1 cellular context compared by ENCODE assay signal in the genomic region with DNA sequence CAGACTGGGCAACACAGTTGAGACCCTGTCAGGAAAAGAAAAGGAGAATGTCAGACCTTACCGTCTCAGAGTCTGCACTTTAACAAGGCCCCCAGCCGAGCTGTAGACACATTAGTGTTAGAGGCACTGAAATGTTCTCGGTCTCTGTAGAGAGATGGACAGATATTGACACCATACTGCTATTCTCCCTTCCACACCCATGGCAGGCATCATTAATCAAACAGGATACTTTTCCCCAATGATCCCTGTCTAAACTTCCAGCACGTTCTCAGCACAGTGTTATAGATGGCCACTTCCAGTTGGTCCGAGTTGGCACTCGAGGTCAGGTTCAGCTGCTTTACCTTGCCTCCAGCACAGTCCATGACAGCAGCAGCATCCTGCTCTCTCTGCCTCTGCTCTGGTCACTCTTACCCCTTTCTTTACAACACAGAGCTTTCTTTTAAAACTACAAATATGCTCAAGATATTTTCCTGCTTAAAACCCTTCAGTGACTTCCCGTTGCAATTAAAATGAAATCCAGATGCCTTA.
TF ChIP-seq lines count a peak whose summit lies in the region.

No MANE protein-coding gene starts in this region.

TF ChIP-seq in K562, 482 proteins besides CTCF, POLR2A, EP300 and RAD21:
- TF ChIP-seq FOS (IDR thresholded peaks at IDR 0.05; ENCODE audit: extremely low read depth, insufficient read length) (no peak), ZNF23 (CRISPR knock-in tag; IDR thresholded peaks at IDR 0.05) (0 out of 2 replicates have a peak, but pooled peaks have one; percentile 56), RBM25 (IDR thresholded peaks at IDR 0.05; ENCODE audit: low read depth, low read length, severe bottlenecking) (no peak), CHD2 (IDR thresholded peaks at IDR 0.05; ENCODE audit: low read depth, low read length) (no peak), ERF (CRISPR knock-in tag; IDR thresholded peaks at IDR 0.05) (no peak), ZNF282 (CRISPR knock-in tag; IDR thresholded peaks at IDR 0.05) (no peak), ELF4 (CRISPR knock-in tag; IDR thresholded peaks at IDR 0.05) (no peak), ZNF764 (CRISPR knock-in tag; IDR thresholded peaks at IDR 0.05; ENCODE audit: low read depth) (no peak), ZBTB17 (CRISPR knock-in tag; IDR thresholded peaks at IDR 0.05) (peak; percentile 87), BDP1 (IDR thresholded peaks at IDR 0.05; ENCODE audit: insufficient read depth, insufficient read length) (no peak)
- TF ChIP-seq, protein P1, sequence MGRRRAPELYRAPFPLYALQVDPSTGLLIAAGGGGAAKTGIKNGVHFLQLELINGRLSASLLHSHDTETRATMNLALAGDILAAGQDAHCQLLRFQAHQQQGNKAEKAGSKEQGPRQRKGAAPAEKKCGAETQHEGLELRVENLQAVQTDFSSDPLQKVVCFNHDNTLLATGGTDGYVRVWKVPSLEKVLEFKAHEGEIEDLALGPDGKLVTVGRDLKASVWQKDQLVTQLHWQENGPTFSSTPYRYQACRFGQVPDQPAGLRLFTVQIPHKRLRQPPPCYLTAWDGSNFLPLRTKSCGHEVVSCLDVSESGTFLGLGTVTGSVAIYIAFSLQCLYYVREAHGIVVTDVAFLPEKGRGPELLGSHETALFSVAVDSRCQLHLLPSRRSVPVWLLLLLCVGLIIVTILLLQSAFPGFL (CRISPR knock-in tag; IDR thresholded peaks at IDR 0.05), result no peak
- TF ChIP-seq, protein P2, sequence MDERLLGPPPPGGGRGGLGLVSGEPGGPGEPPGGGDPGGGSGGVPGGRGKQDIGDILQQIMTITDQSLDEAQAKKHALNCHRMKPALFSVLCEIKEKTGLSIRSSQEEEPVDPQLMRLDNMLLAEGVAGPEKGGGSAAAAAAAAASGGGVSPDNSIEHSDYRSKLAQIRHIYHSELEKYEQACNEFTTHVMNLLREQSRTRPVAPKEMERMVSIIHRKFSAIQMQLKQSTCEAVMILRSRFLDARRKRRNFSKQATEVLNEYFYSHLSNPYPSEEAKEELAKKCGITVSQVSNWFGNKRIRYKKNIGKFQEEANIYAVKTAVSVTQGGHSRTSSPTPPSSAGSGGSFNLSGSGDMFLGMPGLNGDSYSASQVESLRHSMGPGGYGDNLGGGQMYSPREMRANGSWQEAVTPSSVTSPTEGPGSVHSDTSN (CRISPR knock-in tag; IDR thresholded peaks at IDR 0.05; ENCODE audit: low read depth), result no peak
- TF ChIP-seq, protein P2 (tag; conservative IDR thresholded peaks at IDR 0.05; ENCODE audit: low read depth), result 0 out of 2 replicates have a peak, but pooled peaks have one; percentile 6
- TF ChIP-seq, protein P3, sequence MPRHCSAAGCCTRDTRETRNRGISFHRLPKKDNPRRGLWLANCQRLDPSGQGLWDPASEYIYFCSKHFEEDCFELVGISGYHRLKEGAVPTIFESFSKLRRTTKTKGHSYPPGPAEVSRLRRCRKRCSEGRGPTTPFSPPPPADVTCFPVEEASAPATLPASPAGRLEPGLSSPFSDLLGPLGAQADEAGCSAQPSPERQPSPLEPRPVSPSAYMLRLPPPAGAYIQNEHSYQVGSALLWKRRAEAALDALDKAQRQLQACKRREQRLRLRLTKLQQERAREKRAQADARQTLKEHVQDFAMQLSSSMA (CRISPR knock-in tag; IDR thresholded peaks at IDR 0.05), result no peak
